Comparison of ENCODE assay signal across 15 cellular contexts in the genomic region with DNA sequence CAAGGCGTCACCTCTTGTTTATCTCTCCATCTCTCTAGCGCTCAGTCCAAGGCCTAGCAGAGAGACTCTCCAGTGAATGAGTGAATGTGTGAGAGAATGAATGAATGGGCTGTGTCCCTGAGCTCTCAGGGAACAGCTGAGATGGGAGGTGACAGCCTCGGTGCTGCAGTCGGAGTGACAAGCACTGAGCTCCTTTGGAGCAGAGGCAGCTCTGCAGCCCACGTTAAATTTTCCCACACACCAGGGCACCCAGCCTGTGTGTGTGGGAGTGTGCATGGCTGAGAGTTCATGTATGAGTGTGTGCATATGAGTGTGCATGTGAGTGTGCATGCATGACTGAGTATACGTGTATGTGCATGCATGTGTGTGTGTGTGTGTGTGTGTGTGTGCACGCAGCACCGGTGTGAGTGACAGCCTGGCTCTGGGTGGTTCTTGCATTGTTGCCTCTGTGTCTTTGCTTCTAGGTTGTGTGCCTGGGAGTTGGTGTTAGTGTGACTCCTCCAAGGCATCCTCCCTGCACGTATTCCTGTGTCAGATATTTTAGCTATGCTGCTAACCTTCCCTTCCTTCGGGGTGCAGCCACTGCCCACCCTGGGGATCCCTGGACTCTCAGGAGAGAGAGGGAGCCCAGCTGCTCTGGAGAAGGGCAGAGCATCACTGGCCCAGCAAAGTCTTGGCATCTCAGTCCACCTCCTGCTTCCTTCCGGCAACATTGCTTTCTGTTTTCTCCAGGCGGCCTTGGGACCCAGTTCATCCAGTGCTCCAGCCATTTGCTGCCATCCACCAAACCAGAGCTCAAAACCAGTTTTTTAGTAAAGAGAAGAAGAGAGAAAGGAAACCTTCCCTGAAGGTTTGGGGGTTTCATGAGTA.
A peak's percentile ranks its signal among the peaks of the same experiment; 100 is the strongest.
DNase-seq lines count a peak whose midpoint lies in the region; ATAC-seq, FAIRE-seq and TF ChIP-seq lines count a peak whose summit lies in the region.
"Had no signal": no experiment of that assay in that cellular context is flagged by ENCODE, and none has a peak within 500 bp of the region (broad histone marks: within the 10 kb centered on the region; RNA-seq: fewer than 3 reads in every experiment).

No MANE protein-coding gene starts in this region.

- H3K9me3 Mint-ChIP-seq in activated T-cell treated with anti-CD3 and anti-CD28 coated beads, Interleukin-2, amount 50 U/mL, for 72 hours: no peaks in the 10 kb centered on the region
- H3K9me3 Mint-ChIP-seq: CD14-positive monocyte; CD8-positive, alpha-beta T cell; H9 had no signal

- TF ChIP-seq CTCF in left ventricle myocardium inferior (IDR thresholded peaks at IDR 0.05; ENCODE audit: borderline replicate concordance) (no peak), right atrium auricular region (IDR thresholded peaks at IDR 0.05) (no peak), bronchial epithelial cell (IDR thresholded peaks at IDR 0.05; ENCODE audit: insufficient read depth, low read length, severe bottlenecking) (no peak)

- H3K27ac ChIP-seq in left ventricle myocardium inferior (replicated peaks) (no peak overlapping the region), right atrium auricular region (no peak overlapping the region), right cardiac atrium (ENCODE audit: low read length) (no peak overlapping the region)

- intact Hi-C loops in left ventricle myocardium inferior (cut with micrococcal nuclease) (no loop called here), right cardiac atrium (cut with DNase I) (no loop called here)

- peak; percentile 86 for FAIRE-seq in bronchial epithelial cell (lab: Jason Lieb, UNC)
- FAIRE-seq: A204.1, D721Med had no signal

- no peak overlapping the region for H3K4me3 Mint-ChIP-seq in activated T-cell treated with anti-CD3 and anti-CD28 coated beads, Interleukin-2, amount 50 U/mL, for 72 hours
- H3K4me3 Mint-ChIP-seq: CD14-positive monocyte; CD8-positive, alpha-beta T cell; H9 had no signal

- no peaks in the 10 kb centered on the region for H3K4me1 Mint-ChIP-seq in activated T-cell treated with anti-CD3 and anti-CD28 coated beads, Interleukin-2, amount 50 U/mL, for 72 hours (ENCODE audit: low read depth)
- H3K4me1 Mint-ChIP-seq: CD14-positive monocyte had no signal

- H3K4me3 ChIP-seq in left ventricle myocardium inferior: no peak overlapping the region
- no peak overlapping the region for H3K4me3 ChIP-seq in right atrium auricular region
- no peak overlapping the region for H3K4me3 ChIP-seq in bronchial epithelial cell (ENCODE audit: low read depth, low read length)
- no peak overlapping the region for H3K4me3 ChIP-seq in right cardiac atrium (ENCODE audit: low read length)

- H3K4me1 ChIP-seq in left ventricle myocardium inferior: no peaks in the 10 kb centered on the region
- H3K4me1 ChIP-seq in right atrium auricular region: no peaks in the 10 kb centered on the region
- no peaks in the 10 kb centered on the region for H3K4me1 ChIP-seq in right cardiac atrium (ENCODE audit: control insufficient read depth, insufficient read depth, low read length)

- no peaks in the 10 kb centered on the region for H3K27me3 Mint-ChIP-seq in activated T-cell treated with anti-CD3 and anti-CD28 coated beads, Interleukin-2, amount 50 U/mL, for 72 hours (ENCODE audit: low read depth)

- no peak for ATAC-seq in right cardiac atrium
- no peak for ATAC-seq in activated T-cell treated with anti-CD3 and anti-CD28 coated beads, Interleukin-2, amount 50 U/mL, for 72 hours (replicated peaks in 1 of 2)
- ATAC-seq: CD8-positive, alpha-beta T cell had no signal

- no peaks in the 10 kb centered on the region for H3K9me3 ChIP-seq in left ventricle myocardium inferior (replicated peaks)
- no peaks in the 10 kb centered on the region for H3K9me3 ChIP-seq in right atrium auricular region
- no peaks in the 10 kb centered on the region for H3K9me3 ChIP-seq in right cardiac atrium (ENCODE audit: control insufficient read depth, low read length)

- WGBS in right cardiac atrium: 80% methylated on average over 12 of the region's 12 CpGs

- DNase-seq in left ventricle myocardium inferior (peak; percentile 0), right atrium auricular region (ENCODE audit: low spot score) (no peak), bronchial epithelial cell (ENCODE audit: low read depth) (no peak), right cardiac atrium (peak in 2 of 3 donors; percentile 4 to 6), putamen (ENCODE audit: low spot score) (peak; percentile 82), NCI-H2107 (lab: John Stamatoyannopoulos, UW) (no peak), NCI-H2227 treated with DMSO at 0.1 percent for 48 hours (lab: John Stamatoyannopoulos, UW) (no peak)
- no peak for DNase-seq in activated T-cell treated with anti-CD3 and anti-CD28 coated beads, Interleukin-2, amount 50 U/mL, for 72 hours
- DNase-seq: DMS79 treated with DMSO at 0.1 percent for 48 hours, GOT3 had no signal

- H3K36me3 Mint-ChIP-seq in activated T-cell treated with anti-CD3 and anti-CD28 coated beads, Interleukin-2, amount 50 U/mL, for 72 hours (ENCODE audit: insufficient read depth in 2 of 2): no peaks in the 10 kb centered on the region
- H3K36me3 Mint-ChIP-seq: CD14-positive monocyte; CD8-positive, alpha-beta T cell had no signal

- H3K27me3 ChIP-seq in left ventricle myocardium inferior (ENCODE audit: low read depth) (peaks cover 55% of the 10 kb centered on the region), right atrium auricular region (no peaks in the 10 kb centered on the region), bronchial epithelial cell (ENCODE audit: control insufficient read depth, insufficient read depth, low read length) (no peaks in the 10 kb centered on the region), right cardiac atrium (ENCODE audit: control insufficient read depth, insufficient read depth) (no peaks in the 10 kb centered on the region)

- H3K27ac Mint-ChIP-seq in activated T-cell treated with anti-CD3 and anti-CD28 coated beads, Interleukin-2, amount 50 U/mL, for 72 hours: no peak overlapping the region
- H3K27ac Mint-ChIP-seq: CD14-positive monocyte; CD8-positive, alpha-beta T cell had no signal

- H3K36me3 ChIP-seq in left ventricle myocardium inferior (no peaks in the 10 kb centered on the region), right atrium auricular region (no peaks in the 10 kb centered on the region), bronchial epithelial cell (ENCODE audit: control insufficient read depth, insufficient read depth, low read length) (no peaks in the 10 kb centered on the region)

Comparison
In these comparisons a context has a peak if more than half of its experiments do, and no peak if none do; other contexts are left out.
1. DNase-seq: peak in left ventricle myocardium inferior (single experiment), right cardiac atrium (2 of 3) and putamen (single experiment); none in right atrium auricular region (single experiment), bronchial epithelial cell (single experiment), NCI-H2107 (single experiment), activated T-cell treated with anti-CD3 and anti-CD28 coated beads, Interleukin-2, amount 50 U/mL, for 72 hours (0 of 2) and NCI-H2227 treated with DMSO at 0.1 percent for 48 hours (single experiment).